In the genomic region with DNA sequence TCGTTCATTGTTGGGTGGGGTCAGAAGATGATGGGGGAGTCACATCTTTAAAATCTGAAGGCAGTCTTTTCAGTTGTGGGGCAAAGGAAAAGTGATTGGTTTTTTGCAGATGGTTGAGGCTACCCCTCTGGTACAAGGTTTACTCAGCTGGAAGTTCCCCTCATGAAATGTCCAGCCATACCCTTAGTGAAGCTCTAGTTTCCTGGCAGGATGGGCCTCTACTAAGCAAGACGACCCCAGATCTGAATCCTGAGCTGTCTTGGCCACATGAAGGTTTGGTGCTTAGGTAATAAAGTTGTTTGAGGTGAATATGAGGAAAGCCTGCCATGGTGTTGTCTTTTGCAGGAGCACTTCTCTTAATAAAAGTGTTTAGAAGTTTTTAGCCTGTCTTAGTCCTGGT, we compare ENCODE assay signal across 33 cellular contexts. TPM values are rescaled to one million over a fixed set of nuclear protein-coding genes. Genes with fewer than 3 reads are reported as not detected.
"Had no signal": no experiment of that assay in that cellular context is flagged by ENCODE, and none has a peak within 500 bp of the region (broad histone marks: within the 10 kb centered on the region; RNA-seq: fewer than 3 reads in every experiment).

No MANE protein-coding gene starts in this region.

- H3K27me3 ChIP-seq: ascending aorta, breast epithelium, cardiac muscle cell, colonic mucosa, esophagus squamous epithelium, gastroesophageal sphincter, heart right ventricle had no signal

- H3K4me3 ChIP-seq: ascending aorta, breast epithelium, cardiac muscle cell, colonic mucosa, esophagus squamous epithelium, gastroesophageal sphincter, heart right ventricle had no signal

- H3K4me1 Mint-ChIP-seq: brain had no signal

- H3K27ac ChIP-seq: ascending aorta, breast epithelium, cardiac muscle cell, colonic mucosa, epithelial cell of prostate, esophagus squamous epithelium, gastroesophageal sphincter, heart right ventricle had no signal

- H3K27me3 Mint-ChIP-seq: activated CD4-positive, alpha-beta memory T cell treated with anti-CD3 and anti-CD28 coated beads for 36 hours; activated CD4-positive, alpha-beta T cell treated with anti-CD3 and anti-CD28 coated beads for 36 hours; activated CD4-positive, alpha-beta T cell treated with anti-CD3 and anti-CD28 coated beads, Interleukin-2, amount 10 ng/mL, durations not matched to agents 24 days and 14 days; activated naive CD8-positive, alpha-beta T cell; brain; T-cell had no signal

- DNase-seq: activated CD4-positive, alpha-beta memory T cell treated with anti-CD3 and anti-CD28 coated beads for 36 hours; activated CD4-positive, alpha-beta T cell treated with anti-CD3 and anti-CD28 coated beads for 36 hours; activated CD4-positive, alpha-beta T cell treated with anti-CD3 and anti-CD28 coated beads, Interleukin-2, amount 10 ng/mL, durations not matched to agents 24 days and 14 days; activated CD4-positive, CD25-positive, alpha-beta regulatory T cell; activated CD4-positive, CD25-positive, alpha-beta regulatory T cell treated with anti-CD3 and anti-CD28 coated beads, Interleukin-2, amount 50 U/mL, for 72 hours; activated CD8-positive, alpha-beta memory T cell treated with anti-CD3 and anti-CD28 coated beads for 24 hours; activated effector memory CD4-positive, alpha-beta T cell treated with anti-CD3 and anti-CD28 coated beads, Interleukin-2, amount 50 U/mL, for 16 hours; activated naive CD4-positive, alpha-beta T cell treated with anti-CD3 and anti-CD28 coated beads, Interleukin-2, amount 50 U/mL, for 16 hours; activated T-cell treated with anti-CD3 and anti-CD28 coated beads, Interleukin-2, amount 50 U/mL, for 4 hours; central memory CD4-positive, alpha-beta T cell; cerebellar nuclear complex; colonic mucosa; effector CD8-positive, alpha-beta T cell; esophagus squamous epithelium; foreskin melanocyte; heart right ventricle; SW 1271; T-cell; T-helper 2 cell had no signal

- H3K27ac Mint-ChIP-seq: activated CD4-positive, alpha-beta memory T cell treated with anti-CD3 and anti-CD28 coated beads for 36 hours; activated CD4-positive, alpha-beta T cell treated with anti-CD3 and anti-CD28 coated beads for 36 hours; activated T-helper 2 cell treated with anti-CD3 and anti-CD28 coated beads, Interferon-gamma antibody, Interleukin-2, Interleukin-4, amounts not matched to agents 10 μg/mL and 5 μg/mL and 100 μg/mL, durations not matched to agents 14 hours and 24 hours and 36 hours; brain had no signal

- H3K36me3 Mint-ChIP-seq: activated CD4-positive, alpha-beta memory T cell treated with anti-CD3 and anti-CD28 coated beads for 36 hours; activated naive CD8-positive, alpha-beta T cell; brain; T-cell had no signal

- H3K9me3 Mint-ChIP-seq: activated CD4-positive, alpha-beta memory T cell treated with anti-CD3 and anti-CD28 coated beads for 36 hours; activated T-cell treated with anti-CD3 and anti-CD28 coated beads, Interleukin-2, amount 50 U/mL, for 4 hours; activated T-helper 2 cell treated with anti-CD3 and anti-CD28 coated beads, Interferon-gamma antibody, Interleukin-2, Interleukin-4, amounts not matched to agents 10 μg/mL and 5 μg/mL and 100 μg/mL, durations not matched to agents 14 hours and 24 hours and 36 hours; T-cell had no signal

- H3K4me1 ChIP-seq: ascending aorta, breast epithelium, colonic mucosa, esophagus squamous epithelium, gastroesophageal sphincter, heart right ventricle had no signal

- H3K4me3 Mint-ChIP-seq: activated CD4-positive, alpha-beta memory T cell treated with anti-CD3 and anti-CD28 coated beads for 36 hours; activated CD4-positive, alpha-beta T cell treated with anti-CD3 and anti-CD28 coated beads for 36 hours; activated naive CD8-positive, alpha-beta T cell; activated T-cell treated with anti-CD3 and anti-CD28 coated beads, Interleukin-2, amount 50 U/mL, for 4 hours; brain; T-cell had no signal

- ATAC-seq: activated CD4-positive, alpha-beta T cell treated with anti-CD3 and anti-CD28 coated beads for 36 hours; activated T-cell treated with anti-CD3 and anti-CD28 coated beads, Interleukin-2, amount 50 U/mL, for 4 hours; gastroesophageal sphincter; heart right ventricle; T-cell had no signal

RNA-seq across cellular contexts. Expression of a gene that starts 9.2 kb away (rescaled TPM):
- total RNA-seq: activated CD4-positive, alpha-beta memory T cell treated with anti-CD3 and anti-CD28 coated beads for 36 hours; activated CD4-positive, alpha-beta T cell treated with anti-CD3 and anti-CD28 coated beads for 36 hours; activated CD4-positive, alpha-beta T cell treated with anti-CD3 and anti-CD28 coated beads, Interleukin-2, amount 10 ng/mL, durations not matched to agents 24 days and 14 days; activated T-cell treated with anti-CD3 and anti-CD28 coated beads, Interleukin-2, amount 50 U/mL, for 4 hours; activated T-helper 2 cell treated with anti-CD3 and anti-CD28 coated beads, Interferon-gamma antibody, Interleukin-2, Interleukin-4, amounts not matched to agents 10 μg/mL and 5 μg/mL and 100 μg/mL, durations not matched to agents 14 hours and 24 hours and 36 hours; ascending aorta; breast epithelium; cardiac muscle cell; colonic mucosa; dermis microvascular lymphatic vessel endothelial cell; endothelial cell of umbilical vein; esophagus squamous epithelium; fibroblast of lung; fibroblast of villous mesenchyme; gastroesophageal sphincter; glomerular endothelial cell; heart right ventricle; T-cell had no signal
- polyA plus RNA-seq: cardiac muscle cell, endothelial cell of umbilical vein, esophagus, fibroblast of lung, heart right ventricle had no signal
